In genomic region chr1:201354901-201355295, GRCh38 we compare ENCODE assay signal across 22 cellular contexts. TPM values are rescaled to one million over a fixed set of nuclear protein-coding genes. Genes with fewer than 3 reads are reported as not detected.
A peak's percentile ranks its signal among the peaks of the same experiment; 100 is the strongest.
DNase-seq lines count a peak whose midpoint lies in the region; ATAC-seq, FAIRE-seq and TF ChIP-seq lines count a peak whose summit lies in the region.
"Had no signal": no experiment of that assay in that cellular context is flagged by ENCODE, and none has a peak within 500 bp of the region (broad histone marks: within the 10 kb centered on the region; RNA-seq: fewer than 3 reads in every experiment).

No MANE protein-coding gene starts in this region.

- H3K4me1 Mint-ChIP-seq in MCF 10A (ENCODE audit: insufficient read depth, unreplicated experiment) (peaks cover 53% of the 10 kb centered on the region), HFFc6 (ENCODE audit: low read depth) (no peaks in the 10 kb centered on the region)

- in situ Hi-C loops in mammary epithelial cell (cut with MboI; ENCODE audit: low sequenced_read_pairs in 2 of 2): no loop called here

- WGBS in mammary epithelial cell (ENCODE audit: low coverage, missing lambda C conversion rate): 100% methylated on average over 1 of the region's 4 CpGs
- 58 to 70% (median 64%) methylated on average over 4 of the region's 4 CpGs for WGBS in spleen, 5 donors

- CTCF ChIA-PET in MCF 10A (lab: Yijun Ruan, JAX) (interaction anchor here (0.6 to 15.6 kb wide), 20 partner anchors 8 to 213 kb away, joined by 3 to 550 read pairs (median 4); no protein-coding TSS in a partner anchor), mammary epithelial cell (lab: Charles Lee; ENCODE audit: low non-redundant PET) (no interaction called here)

- dilution Hi-C loops in mammary epithelial cell (cut with HindIII; ENCODE audit: low sequenced_read_pairs): loop anchor here (5.0 kb wide), 3 partner anchors 48 to 128 kb away; no protein-coding TSS in a partner anchor

- H3K4me3 Mint-ChIP-seq in MCF 10A (ENCODE audit: unreplicated experiment) (no peak overlapping the region), HFFc6 (no peak overlapping the region)
- H3K4me3 Mint-ChIP-seq: GM23338 had no signal

- H3K4me1 ChIP-seq in mammary epithelial cell (ENCODE audit: insufficient read depth, low read length) (peaks cover 25% of the 10 kb centered on the region), foreskin keratinocyte (peaks cover 19% of the 10 kb centered on the region), kidney (ENCODE audit: control insufficient read depth in 1 of 2, insufficient read depth in 1 of 2, low read depth in 1 of 2, low read length in 2 of 2) (peaks cover 0 to 3% of the 10 kb centered on the region in 2 donors), spleen (no peaks in the 10 kb centered on the region)

- no peak for TF ChIP-seq POLR2A in spleen (IDR thresholded peaks at IDR 0.05)

- intact Hi-C loops in MCF 10A (cut with micrococcal nuclease) (no loop called here), mammary epithelial cell (cut with micrococcal nuclease) (no loop called here), kidney (cut with DNase I) (no loop called here), spleen (cut with DNase I; ENCODE audit: low total_unique reads) (no loop called here)

- no peak overlapping the region for H3K4me3 ChIP-seq in mammary epithelial cell (replicated peaks in 1 of 3; ENCODE audit: insufficient read depth in 1 of 3, low read depth in 2 of 3, low read length in 3 of 3)
- H3K4me3 ChIP-seq in kidney (ENCODE audit: low read length in 2 of 2): no peak overlapping the region
- no peak overlapping the region for H3K4me3 ChIP-seq in spleen
- H3K4me3 ChIP-seq: GM23338, K562 had no signal

- no peaks in the 10 kb centered on the region for H3K79me2 ChIP-seq in mammary epithelial cell (ENCODE audit: insufficient read depth, low read length)

- no peak for FAIRE-seq in kidney (lab: Jason Lieb, UNC)
- FAIRE-seq: K562, RCC 7860 had no signal

- peak; percentile 18 for ATAC-seq in foreskin keratinocyte
- ATAC-seq in GM18870 (IDR thresholded peaks at IDR 0.05; ENCODE audit: unreplicated experiment): no peak
- no peak for ATAC-seq in GM19397 (IDR thresholded peaks at IDR 0.05; ENCODE audit: unreplicated experiment)
- ATAC-seq: GM23338, HCT116, K562 had no signal

- TF ChIP-seq CTCF in MCF 10A (IDR thresholded peaks at IDR 0.05; ENCODE audit: unreplicated experiment): no peak
- TF ChIP-seq CTCF in mammary epithelial cell (conservative IDR thresholded peaks at IDR 0.05 in 1 of 2, IDR thresholded peaks at IDR 0.05 in 1 of 2; ENCODE audit: extremely low read depth in 1 of 2, insufficient read depth in 1 of 2, low read depth in 1 of 2, low read length in 2 of 2): no peak
- no peak for TF ChIP-seq CTCF in foreskin keratinocyte (conservative IDR thresholded peaks at IDR 0.05)
- no peak for TF ChIP-seq CTCF in kidney (IDR thresholded peaks at IDR 0.05; ENCODE audit: borderline replicate concordance, extremely low read depth, insufficient read depth)
- no peak for TF ChIP-seq CTCF in spleen (IDR thresholded peaks at IDR 0.05 in 8 of 11, conservative IDR thresholded peaks at IDR 0.05 in 3 of 11)
- no peak for TF ChIP-seq CTCF in HFFc6 (IDR thresholded peaks at IDR 0.05)

- no peaks in the 10 kb centered on the region for H4K20me1 ChIP-seq in mammary epithelial cell (ENCODE audit: insufficient read depth, low read length)

- POLR2A ChIA-PET in MCF 10A (lab: Yijun Ruan, JAX): interaction anchor here (0.6 to 11.7 kb wide), 13 partner anchors 10 to 972 kb away, joined by 3 to 159 read pairs (median 5); no protein-coding TSS in a partner anchor

- H3K27ac Mint-ChIP-seq in MCF 10A (ENCODE audit: low read depth, unreplicated experiment) (peak overlapping the region; percentile 28), HFFc6 (no peak overlapping the region)
- H3K27ac Mint-ChIP-seq: GM23338 had no signal

- H3K27ac ChIP-seq in mammary epithelial cell (ENCODE audit: insufficient read depth, low read depth, low read length) (no peak overlapping the region), foreskin keratinocyte (peak overlapping the region; percentile 65), kidney (ENCODE audit: low read depth in 2 of 2, low read length in 2 of 2) (no peak overlapping the region), spleen (no peak overlapping the region)
- H3K27ac ChIP-seq: 22Rv1, C4-2B had no signal

- no peaks in the 10 kb centered on the region for H3K36me3 Mint-ChIP-seq in MCF 10A (ENCODE audit: insufficient read depth, unreplicated experiment)
- no peaks in the 10 kb centered on the region for H3K36me3 Mint-ChIP-seq in HFFc6 (ENCODE audit: low read depth)

- no TSS peak for BruUV-seq in MCF 10A (replicated peaks; lab: Mats Ljungman, UMichigan)
- BruUV-seq in mammary epithelial cell (replicated peaks; lab: Mats Ljungman, UMichigan): no TSS peak

- H3K4me2 ChIP-seq in mammary epithelial cell (ENCODE audit: insufficient read depth, low read depth, low read length): no peak overlapping the region
- H3K4me2 ChIP-seq: GM23338 had no signal

- H3K36me3 ChIP-seq in mammary epithelial cell (ENCODE audit: insufficient read depth, low read length): no peaks in the 10 kb centered on the region
- H3K36me3 ChIP-seq in kidney (ENCODE audit: control insufficient read depth in 1 of 2, insufficient read depth in 2 of 2, low read length in 2 of 2): no peaks in the 10 kb centered on the region
- no peaks in the 10 kb centered on the region for H3K36me3 ChIP-seq in spleen

- H3K9me3 ChIP-seq in mammary epithelial cell (replicated peaks; ENCODE audit: insufficient read depth, low read length) (no peaks in the 10 kb centered on the region), kidney (ENCODE audit: control insufficient read depth in 1 of 2, low read length in 2 of 2) (no peaks in the 10 kb centered on the region), spleen (no peaks in the 10 kb centered on the region)

- H2AFZ ChIP-seq in mammary epithelial cell (ENCODE audit: low read depth, low read length): no peak overlapping the region
- H2AFZ ChIP-seq: GM23338 had no signal

- DNase-seq in MCF 10A (ENCODE audit: unreplicated experiment): peak; percentile 40
- DNase-seq in mammary epithelial cell: no peak
- no peak for DNase-seq in foreskin keratinocyte
- peak; percentile 46 for DNase-seq in kidney
- DNase-seq in spleen: peak; percentile 43
- DNase-seq in HFFc6: no peak
- DNase-seq: AML-193, DMS79, NCI-H1105 treated with DMSO at 0.1 percent for 48 hours, NCI-H1694 treated with DMSO at 0.1 percent for 48 hours, NCI-H510A, NCI-H774, SIG-M5 had no signal

- no peaks in the 10 kb centered on the region for H3K27me3 ChIP-seq in mammary epithelial cell (ENCODE audit: insufficient read depth, low read length)
- H3K27me3 ChIP-seq in foreskin keratinocyte: no peaks in the 10 kb centered on the region
- H3K27me3 ChIP-seq in spleen (replicated peaks in 1 of 7): peaks cover 0 to 39% (median 0%) of the 10 kb centered on the region in 7 donors

- H3K27me3 Mint-ChIP-seq in MCF 10A (ENCODE audit: insufficient read depth, unreplicated experiment): peaks cover 10% of the 10 kb centered on the region
- H3K27me3 Mint-ChIP-seq in HFFc6 (ENCODE audit: insufficient read depth): peaks cover 47% of the 10 kb centered on the region

- H3K9ac ChIP-seq in mammary epithelial cell (ENCODE audit: insufficient read depth, low read length) (no peak overlapping the region), kidney (ENCODE audit: low read length in 2 of 2) (no peak overlapping the region)

- H3K9me3 Mint-ChIP-seq in MCF 10A (ENCODE audit: unreplicated experiment) (no peaks in the 10 kb centered on the region), HFFc6 (no peaks in the 10 kb centered on the region)
- H3K9me3 Mint-ChIP-seq: GM23338 had no signal

RNA-seq across cellular contexts. Expression of gene TNNT2, which starts 22.6 kb away (rescaled TPM):
- total RNA-seq in MCF 10A (2022) (0.37 and 0.61 TPM in 2 replicates), mammary epithelial cell (1 to 10 TPM in 1 of 2 donors, under 1 TPM in 1; 0.83 to 1.3 TPM), foreskin keratinocyte (0.11 and 0.17 TPM in 2 replicates), kidney (2.1 TPM), spleen (under 1 TPM in 2 of 7 donors, not detected in 5; 0.41 to 0.55 TPM)
- polyA plus RNA-seq in mammary epithelial cell (0.19 TPM), foreskin keratinocyte (0.20 TPM in 1 of 2 replicates, not detected in the other), kidney (ENCODE audit: insufficient read depth, low read depth, low replicate concordance) (117 TPM), spleen (1 to 10 TPM; 1.2 to 3.8 (median 3.8) TPM)
- polyA minus RNA-seq in mammary epithelial cell: not detected
- not detected for total RNA-seq in HFFc6 (2021; fragmentation: NEBNext Ultra II Directional; extraction: Animal tissue kit (Norgen Biotek cat#: 25700))
- total RNA-seq: K562, OCI-LY7 had no signal
- polyA plus RNA-seq: K562 had no signal

RNA-seq across cellular contexts. Expression of gene LAD1, which starts 44.2 kb away (rescaled TPM):
- total RNA-seq in MCF 10A (2022): 21.4 and 40.9 TPM in 2 replicates
- total RNA-seq in mammary epithelial cell: 100 to 1,000 TPM; 101 to 212 TPM
- polyA plus RNA-seq in mammary epithelial cell: 71.7 TPM
- polyA minus RNA-seq in mammary epithelial cell: 91.3 TPM
- 233 and 240 TPM in 2 replicates for total RNA-seq in foreskin keratinocyte
- polyA plus RNA-seq in foreskin keratinocyte: 251 and 256 TPM in 2 replicates
- total RNA-seq in kidney: 72.6 TPM
- 70.7 TPM for polyA plus RNA-seq in kidney (ENCODE audit: insufficient read depth, low read depth, low replicate concordance)
- total RNA-seq in spleen: 1 to 10 TPM in 2 of 7 donors, under 1 TPM in 2, not detected in 3; 0.64 to 2.0 (median 1.3) TPM
- polyA plus RNA-seq in spleen: 1 to 10 TPM in 2 of 3 donors, under 1 TPM in 1; 0.96 to 4.0 (median 2.4) TPM
- total RNA-seq in HFFc6 (2021; fragmentation: NEBNext Ultra II Directional; extraction: Animal tissue kit (Norgen Biotek cat#: 25700)): not detected
- total RNA-seq: OCI-LY7 had no signal
- polyA plus RNA-seq: K562 had no signal

Comparison
In these comparisons a context has a peak if more than half of its experiments do, and no peak if none do; other contexts are left out.
1. DNase-seq: peak in MCF 10A (single experiment), kidney (single experiment) and spleen (single experiment); none in mammary epithelial cell (single experiment), foreskin keratinocyte (0 of 2) and HFFc6 (single experiment).